28 cellular contexts compared by ENCODE assay signal in genomic region chr5:154248691-154249090, GRCh38.
"Had no signal": no experiment of that assay in that cellular context is flagged by ENCODE, and none has a peak within 500 bp of the region (broad histone marks: within the 10 kb centered on the region; RNA-seq: fewer than 3 reads in every experiment).

No MANE protein-coding gene starts in this region.

- ATAC-seq: psoas muscle; right lobe of liver; stimulated activated effector memory CD8-positive, alpha-beta T cell treated with anti-CD3 and anti-CD28 coated beads, Interleukin-12 subunit alpha, Interleukin-12 subunit beta, amount 100 ng/mL, for 72 hours; stimulated activated naive B cell treated with anti-CD40 and anti-IgM and Interleukin-4, amounts not matched to agents 10 μg/mL and 1 μg/mL and 100 μg/mL, for 72 hours; upper lobe of right lung had no signal

- H2AFZ ChIP-seq: neural progenitor cell, parathyroid adenoma had no signal

- H3K4me3 Mint-ChIP-seq: natural killer cell; nephron; neural progenitor cell; stimulated activated effector memory CD8-positive, alpha-beta T cell treated with anti-CD3 and anti-CD28 coated beads, Interleukin-12 subunit alpha, Interleukin-12 subunit beta, amount 100 ng/mL, for 72 hours; stimulated activated naive B cell treated with anti-CD40 and anti-IgM and Interleukin-4, amounts not matched to agents 10 μg/mL and 1 μg/mL and 100 μg/mL, for 72 hours; stimulated activated naive CD8-positive, alpha-beta T cell treated with anti-CD3 and anti-CD28 coated beads, Interleukin-15, Interleukin-2, amounts not matched to agents 100 ng/mL and 50 ng/mL, for 24 hours; type B pancreatic cell had no signal

- H3K4me1 ChIP-seq: parathyroid adenoma, psoas muscle, right lobe of liver, tibial nerve, upper lobe of right lung, uterus had no signal

- H3K4me3 ChIP-seq: neural progenitor cell, ovary, psoas muscle, right lobe of liver, sigmoid colon, stomach, thoracic aorta, thyroid gland, tibial nerve, upper lobe of right lung, uterus had no signal

- H3K4me2 ChIP-seq: neural progenitor cell had no signal

- H3K27ac ChIP-seq: neural progenitor cell, ovary, parathyroid adenoma, psoas muscle, right lobe of liver, sigmoid colon, stomach, thoracic aorta, thyroid gland, tibial nerve, upper lobe of right lung, uterus had no signal

- H3K36me3 Mint-ChIP-seq: natural killer cell; stimulated activated effector memory CD8-positive, alpha-beta T cell treated with anti-CD3 and anti-CD28 coated beads, Interleukin-12 subunit alpha, Interleukin-12 subunit beta, amount 100 ng/mL, for 72 hours; type B pancreatic cell had no signal

- H3K27ac Mint-ChIP-seq: nephron; progenitor cell of endocrine pancreas; stimulated activated effector memory CD8-positive, alpha-beta T cell treated with anti-CD3 and anti-CD28 coated beads, Interleukin-12 subunit alpha, Interleukin-12 subunit beta, amount 100 ng/mL, for 72 hours; stimulated activated naive B cell treated with anti-CD40 and anti-IgM and Interleukin-4, amounts not matched to agents 10 μg/mL and 1 μg/mL and 100 μg/mL, for 72 hours; stimulated activated naive CD8-positive, alpha-beta T cell treated with anti-CD3 and anti-CD28 coated beads, Interleukin-15, Interleukin-2, amounts not matched to agents 100 ng/mL and 50 ng/mL, for 24 hours; type B pancreatic cell had no signal

- H3K9me3 ChIP-seq: ovary, psoas muscle, right lobe of liver, sigmoid colon, stomach, thoracic aorta, thyroid gland, upper lobe of right lung, uterus had no signal

- H3K27me3 Mint-ChIP-seq: progenitor cell of endocrine pancreas; stimulated activated naive B cell treated with anti-CD40 and anti-IgM and Interleukin-4, amounts not matched to agents 10 μg/mL and 1 μg/mL and 100 μg/mL, for 72 hours; stimulated activated naive CD8-positive, alpha-beta T cell treated with anti-CD3 and anti-CD28 coated beads, Interleukin-15, Interleukin-2, amounts not matched to agents 100 ng/mL and 50 ng/mL, for 24 hours had no signal

- H3K27me3 ChIP-seq: neural progenitor cell, ovary, right lobe of liver, sigmoid colon, stomach, thyroid gland, tibial nerve, upper lobe of right lung, uterus had no signal

- H3K9ac ChIP-seq: neural progenitor cell, parathyroid adenoma had no signal

- H3K9me3 Mint-ChIP-seq: natural killer cell, type B pancreatic cell had no signal

- H3K36me3 ChIP-seq: neural progenitor cell, ovary, right lobe of liver, sigmoid colon, stomach, thoracic aorta, thyroid gland, tibial nerve, upper lobe of right lung, uterus had no signal

- DNase-seq: natural killer cell; occipital lobe; ovary; posterior cingulate gyrus; psoas muscle; right cardiac atrium; right lobe of liver; sigmoid colon; small intestine; stimulated activated CD4-positive, alpha-beta T cell treated with anti-CD3 and anti-CD28 coated beads, Interleukin-15, amount 100 ng/mL, for 24 hours; stimulated activated CD4-positive, alpha-beta T cell treated with anti-CD3 and anti-CD28 coated beads, Interleukin-2, amount 100 ng/mL, for 24 hours; stimulated activated CD4-positive, alpha-beta T cell treated with anti-CD3 and anti-CD28 coated beads, Interleukin-2, amount 100 ng/mL, for 48 hours; stimulated activated CD4-positive, alpha-beta T cell treated with anti-CD3 and anti-CD28 coated beads, Interleukin-4, amount 100 ng/mL, for 24 hours; stimulated activated naive B cell treated with anti-CD40 and anti-IgM and Interleukin-4, amounts not matched to agents 10 μg/mL and 1 μg/mL and 100 μg/mL, for 72 hours; stimulated activated naive CD4-positive, alpha-beta T cell treated with Interleukin-2 at 50 U/mL for 16 hours; stomach; thyroid gland; upper lobe of right lung; uterus had no signal
